Comparison of ENCODE assay signal across 11 cellular contexts in the genomic region with DNA sequence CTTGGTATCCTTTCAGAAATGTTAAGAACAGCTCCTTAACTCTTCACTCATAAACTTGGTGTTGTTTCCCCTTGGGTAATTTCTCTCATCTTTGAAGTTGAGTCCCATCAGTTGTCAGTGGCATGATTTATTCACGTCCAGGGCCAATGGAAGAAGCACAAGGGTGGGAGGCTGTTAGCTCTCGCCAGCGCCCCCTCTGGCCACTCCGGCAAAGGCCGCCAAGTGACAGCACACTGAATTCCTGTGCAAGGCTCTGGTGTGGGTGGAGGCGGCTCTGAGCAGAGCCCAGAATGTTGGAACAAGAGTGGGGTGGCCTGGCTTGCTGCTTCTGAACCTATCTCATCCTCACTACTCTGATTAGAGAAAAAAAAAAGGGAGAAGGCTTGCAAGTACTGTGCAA. TPM values are rescaled to one million over a fixed set of nuclear protein-coding genes. Genes with fewer than 3 reads are reported as not detected.
DNase-seq lines count a peak whose midpoint lies in the region; ATAC-seq and TF ChIP-seq lines count a peak whose summit lies in the region.
"Had no signal": no experiment of that assay in that cellular context is flagged by ENCODE, and none has a peak within 500 bp of the region (broad histone marks: within the 10 kb centered on the region; RNA-seq: fewer than 3 reads in every experiment).

No MANE protein-coding gene starts in this region.

- DNase-seq in BE2C (peak; percentile 65), HCT116 (ENCODE audit: low read depth, low spot score) (peak; percentile 77), astrocyte of the hippocampus (ENCODE audit: low read depth, low spot score) (peak; percentile 52), lower lobe of right lung (no peak), esophagus muscularis mucosa (ENCODE audit: extremely low spot score) (no peak)
- DNase-seq in stimulated activated naive CD4-positive, alpha-beta T cell treated with Interleukin-2 at 50 U/mL for 16 hours (lab: John Stamatoyannopoulos, UW), result no peak
- DNase-seq: NCI-H524 treated with DMSO at 0.1 percent for 48 hours had no signal

- TF ChIP-seq CTCF in BE2C (IDR thresholded peaks at IDR 0.05; ENCODE audit: low read depth, low read length) (peak; percentile 65), HCT116 (IDR thresholded peaks at IDR 0.05 in 2 of 3, conservative IDR thresholded peaks at IDR 0.05 in 1 of 3; ENCODE audit: borderline replicate concordance in 1 of 3, insufficient read depth in 1 of 3, low read depth in 2 of 3, low read length in 2 of 3) (peak; percentile 33 to 98 (median 96); a peak in 5 of 6 replicates), lower lobe of right lung (IDR thresholded peaks at IDR 0.05) (peak; percentile 18), esophagus muscularis mucosa (IDR thresholded peaks at IDR 0.05) (peak in 1 of 3 experiments; percentile 36)

- TF ChIP-seq POLR2A in HCT116 (IDR thresholded peaks at IDR 0.05; ENCODE audit: borderline replicate concordance, extremely low read depth, insufficient read depth, insufficient read length) (no peak), esophagus muscularis mucosa (IDR thresholded peaks at IDR 0.05; ENCODE audit: low read depth) (no peak)

- BruUV-seq in HCT116 (replicated peaks; lab: Mats Ljungman, UMichigan), result no TSS peak

- ATAC-seq in HCT116 (peak; percentile 100), lower lobe of right lung (no peak), GM18867 (IDR thresholded peaks at IDR 0.05; ENCODE audit: unreplicated experiment) (no peak), HG03571 (IDR thresholded peaks at IDR 0.05; ENCODE audit: unreplicated experiment) (no peak)
- ATAC-seq: body of pancreas had no signal

- H4K20me1 ChIP-seq in HCT116 (ENCODE audit: insufficient read depth), result no peaks in the 10 kb centered on the region

- no peaks in the 10 kb centered on the region for H3K79me2 ChIP-seq in HCT116 (ENCODE audit: insufficient read depth, low read length)

- H3K27me3 ChIP-seq in BE2C (no peaks in the 10 kb centered on the region), HCT116 (ENCODE audit: insufficient read depth, low read length) (no peaks in the 10 kb centered on the region), lower lobe of right lung (ENCODE audit: low read depth) (no peaks in the 10 kb centered on the region), esophagus muscularis mucosa (no peaks in the 10 kb centered on the region)
- H3K27me3 ChIP-seq: body of pancreas, upper lobe of left lung had no signal

- H3K9me3 ChIP-seq in BE2C (no peaks in the 10 kb centered on the region), HCT116 (ENCODE audit: control insufficient read depth in 1 of 2, insufficient read depth in 1 of 2, low read depth in 1 of 2, low read length in 2 of 2) (no peaks in the 10 kb centered on the region), lower lobe of right lung (no peaks in the 10 kb centered on the region), esophagus muscularis mucosa (no peaks in the 10 kb centered on the region)
- H3K9me3 ChIP-seq: body of pancreas, upper lobe of left lung had no signal

- H3K27ac ChIP-seq in HCT116 (ENCODE audit: low read depth, low read length) (no peak overlapping the region), lower lobe of right lung (no peak overlapping the region), esophagus muscularis mucosa (replicated peaks in 1 of 4) (no peak overlapping the region)
- H3K27ac ChIP-seq: body of pancreas, upper lobe of left lung had no signal

- no peak overlapping the region for H3K9ac ChIP-seq in HCT116 (ENCODE audit: low read length)

- H3K36me3 ChIP-seq in BE2C (no peaks in the 10 kb centered on the region), HCT116 (ENCODE audit: control insufficient read depth in 1 of 2, insufficient read depth in 2 of 2, low read length in 2 of 2) (no peaks in the 10 kb centered on the region), lower lobe of right lung (no peaks in the 10 kb centered on the region), esophagus muscularis mucosa (no peaks in the 10 kb centered on the region)
- H3K36me3 ChIP-seq: upper lobe of left lung had no signal

- no peaks in the 10 kb centered on the region; the same call in 1 of the 2 replicates for H3K9me2 ChIP-seq in HCT116 (ENCODE audit: insufficient read depth)

- POLR2A ChIA-PET in HCT116 (lab: Charles Lee), result interaction anchor here (1.0 kb wide), 1 partner anchor 71 kb away, joined by 3 read pairs; no protein-coding TSS in a partner anchor

- WGBS in esophagus muscularis mucosa, result 41% methylated on average over 6 of the region's 6 CpGs

- H3K4me3 ChIP-seq in BE2C (ENCODE audit: low read depth, low read length) (no peak overlapping the region), HCT116 (replicated peaks in 1 of 2; ENCODE audit: low read depth in 1 of 2, low read length in 2 of 2) (no peak overlapping the region), lower lobe of right lung (no peak overlapping the region), esophagus muscularis mucosa (no peak overlapping the region)
- H3K4me3 ChIP-seq: body of pancreas, upper lobe of left lung had no signal

- no peak for TF ChIP-seq EP300 in esophagus muscularis mucosa (IDR thresholded peaks at IDR 0.05)

- CTCF ChIA-PET in HCT116 (lab: Charles Lee), result interaction anchor here (0.7 to 2.2 kb wide), 10 partner anchors 9 to 152 kb away, joined by 3 to 10 read pairs (median 4); no protein-coding TSS in a partner anchor

- peak overlapping the region; percentile 45 for H2AFZ ChIP-seq in HCT116 (ENCODE audit: low read depth, low read length, poor library complexity, severe bottlenecking)

- TF ChIP-seq RAD21 in HCT116 (IDR thresholded peaks at IDR 0.05; ENCODE audit: low read depth), result peak; percentile 9; the same call in 1 of the 2 replicates

- RAD21 ChIA-PET in HCT116 (lab: Charles Lee; ENCODE audit: low non-redundant PET in 1 of 2, low total read pairs in 2 of 2, uncharacterized antibody in 2 of 2, unreplicated experiment in 2 of 2), result no interaction called here

- no peak overlapping the region; the same call in 1 of the 2 replicates for H3K4me2 ChIP-seq in HCT116 (ENCODE audit: low read length)

- H3K4me1 ChIP-seq in BE2C, result no peaks in the 10 kb centered on the region
- H3K4me1 ChIP-seq in HCT116 (ENCODE audit: control insufficient read depth in 1 of 2, insufficient read depth in 2 of 2, low read length in 2 of 2), result peaks cover 0 to 3% of the 10 kb centered on the region in 2 experiments; a peak in 3 of 4 replicates
- no peaks in the 10 kb centered on the region for H3K4me1 ChIP-seq in lower lobe of right lung
- H3K4me1 ChIP-seq in esophagus muscularis mucosa, result peaks cover 0 to 3% (median 0%) of the 10 kb centered on the region in 4 donors
- H3K4me1 ChIP-seq: body of pancreas, upper lobe of left lung had no signal

- intact Hi-C loops in HCT116 (cut with micrococcal nuclease), result no loop called here
- intact Hi-C loops in lower lobe of right lung (cut with DNase I), result no loop called here
- intact Hi-C loops in esophagus muscularis mucosa (cut with DNase I), result no loop called here

TF ChIP-seq in HCT116, 20 proteins besides CTCF, POLR2A, EP300 and RAD21 (continues in another document):
- TF ChIP-seq EGR1 (IDR thresholded peaks at IDR 0.05; ENCODE audit: low read depth) (peak; percentile 37; the same call in 1 of the 2 replicates), FOSL1 (IDR thresholded peaks at IDR 0.05; ENCODE audit: low read depth) (no peak), CEBPB (IDR thresholded peaks at IDR 0.05; ENCODE audit: low read depth) (no peak), EZH2phosphoT487 (IDR thresholded peaks at IDR 0.05; ENCODE audit: borderline replicate concordance) (no peak), ZFX (IDR thresholded peaks at IDR 0.05) (no peak), POLR2AphosphoS5 (IDR thresholded peaks at IDR 0.05; ENCODE audit: low read depth, low read length) (no peak)
- TF ChIP-seq, protein P1, sequence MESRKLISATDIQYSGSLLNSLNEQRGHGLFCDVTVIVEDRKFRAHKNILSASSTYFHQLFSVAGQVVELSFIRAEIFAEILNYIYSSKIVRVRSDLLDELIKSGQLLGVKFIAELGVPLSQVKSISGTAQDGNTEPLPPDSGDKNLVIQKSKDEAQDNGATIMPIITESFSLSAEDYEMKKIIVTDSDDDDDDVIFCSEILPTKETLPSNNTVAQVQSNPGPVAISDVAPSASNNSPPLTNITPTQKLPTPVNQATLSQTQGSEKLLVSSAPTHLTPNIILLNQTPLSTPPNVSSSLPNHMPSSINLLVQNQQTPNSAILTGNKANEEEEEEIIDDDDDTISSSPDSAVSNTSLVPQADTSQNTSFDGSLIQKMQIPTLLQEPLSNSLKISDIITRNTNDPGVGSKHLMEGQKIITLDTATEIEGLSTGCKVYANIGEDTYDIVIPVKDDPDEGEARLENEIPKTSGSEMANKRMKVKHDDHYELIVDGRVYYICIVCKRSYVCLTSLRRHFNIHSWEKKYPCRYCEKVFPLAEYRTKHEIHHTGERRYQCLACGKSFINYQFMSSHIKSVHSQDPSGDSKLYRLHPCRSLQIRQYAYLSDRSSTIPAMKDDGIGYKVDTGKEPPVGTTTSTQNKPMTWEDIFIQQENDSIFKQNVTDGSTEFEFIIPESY (IDR thresholded peaks at IDR 0.05; ENCODE audit: extremely low read depth, insufficient replicate concordance, low read length), result no peak

RNA-seq across cellular contexts. Expression of gene MEDAG, which starts 13.1 kb away (rescaled TPM):
- not detected for polyA plus RNA-seq in BE2C (2012; ENCODE audit: insufficient read depth, insufficient read length, low read depth)
- not detected for total RNA-seq in HCT116 (2021; ENCODE audit: unreplicated experiment)
- polyA plus RNA-seq in HCT116 (2012), result not detected in 2 replicates
- 7.2 TPM for total RNA-seq in lower lobe of right lung
- 100 to 1,000 TPM in 1 of 4 donors, 10 to 100 TPM in 3; 20.3 to 126 (median 31.7) TPM for total RNA-seq in esophagus muscularis mucosa

RNA-seq across cellular contexts. Expression of gene TEX26, which starts 39.5 kb away (rescaled TPM):
- not detected for polyA plus RNA-seq in BE2C (2012; ENCODE audit: insufficient read depth, insufficient read length, low read depth)
- total RNA-seq in HCT116 (2021; ENCODE audit: unreplicated experiment) (not detected), lower lobe of right lung (0.27 TPM), esophagus muscularis mucosa (under 1 TPM in 2 of 4 donors, not detected in 2; 0.69 to 0.97 TPM)
- polyA plus RNA-seq in HCT116 (2012), result not detected in 2 replicates
- total RNA-seq: body of pancreas had no signal

Comparison
In these comparisons a context has a peak if more than half of its experiments do, and no peak if none do; other contexts are left out.
1. DNase-seq: peak in BE2C (single experiment), HCT116 (single experiment) and astrocyte of the hippocampus (single experiment); none in lower lobe of right lung (single experiment), esophagus muscularis mucosa (single experiment) and stimulated activated naive CD4-positive, alpha-beta T cell treated with Interleukin-2 at 50 U/mL for 16 hours (single experiment).